12 cellular contexts compared by ENCODE assay signal in the genomic region with DNA sequence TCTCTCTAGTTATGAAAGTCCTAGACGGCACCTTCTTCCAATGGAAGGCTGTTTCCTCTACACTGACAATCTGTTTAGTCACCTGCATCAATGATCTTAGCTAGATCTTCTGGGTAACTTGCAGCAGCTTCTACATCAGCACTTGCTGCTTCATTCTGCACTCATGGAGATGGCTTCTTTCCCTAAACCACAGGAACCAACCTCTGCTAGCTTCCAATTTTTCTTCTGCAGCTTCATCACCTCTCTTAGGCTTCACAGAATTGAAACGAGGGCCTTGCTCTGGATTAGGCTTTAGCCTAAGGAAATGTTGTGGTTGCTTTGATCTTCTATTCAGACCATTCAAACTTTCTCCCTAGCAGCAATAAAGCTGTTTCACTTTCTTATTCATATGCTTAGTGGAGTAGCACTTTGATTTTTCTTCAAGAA. TPM values are rescaled to one million over a fixed set of nuclear protein-coding genes. Genes with fewer than 3 reads are reported as not detected.
A peak's percentile ranks its signal among the peaks of the same experiment; 100 is the strongest.
DNase-seq lines count a peak whose midpoint lies in the region; ATAC-seq and TF ChIP-seq lines count a peak whose summit lies in the region.
"Had no signal": no experiment of that assay in that cellular context is flagged by ENCODE, and none has a peak within 500 bp of the region (broad histone marks: within the 10 kb centered on the region; RNA-seq: fewer than 3 reads in every experiment).

No MANE protein-coding gene starts in this region.

- no peaks in the 10 kb centered on the region for H3K27me3 Mint-ChIP-seq in T-helper 1 cell treated with Interleukin-12 subunit alpha and Interleukin-12 subunit beta and Interleukin-4 antibody, amounts not matched to agents 30 μg/mL and 1 μg/mL, for 36 hours (ENCODE audit: low read depth)
- no peaks in the 10 kb centered on the region for H3K27me3 Mint-ChIP-seq in natural killer cell (ENCODE audit: low read depth in 2 of 2)

- DNase-seq in natural killer cell (no peak), NCI-H526 (lab: John Stamatoyannopoulos, UW) (no peak), globus pallidus (ENCODE audit: low spot score) (no peak), vagina (ENCODE audit: extremely low spot score in 2 of 2) (no peak)
- DNase-seq: amniotic stem cell, KG1, left cardiac atrium, posterior cingulate gyrus had no signal

- peaks cover 53% of the 10 kb centered on the region for H3K36me3 Mint-ChIP-seq in T-helper 1 cell treated with Interleukin-12 subunit alpha and Interleukin-12 subunit beta and Interleukin-4 antibody, amounts not matched to agents 30 μg/mL and 1 μg/mL, for 36 hours (ENCODE audit: low read depth)
- H3K36me3 Mint-ChIP-seq in natural killer cell, result peaks cover 13% of the 10 kb centered on the region

- H3K4me1 Mint-ChIP-seq in T-helper 1 cell treated with Interleukin-12 subunit alpha and Interleukin-12 subunit beta and Interleukin-4 antibody, amounts not matched to agents 30 μg/mL and 1 μg/mL, for 36 hours (ENCODE audit: low read depth), result peaks cover 17% of the 10 kb centered on the region
- peaks cover 7 to 9% of the 10 kb centered on the region in 2 donors for H3K4me1 Mint-ChIP-seq in natural killer cell

- no peak overlapping the region for H3K4me3 ChIP-seq in vagina

- peaks cover 0 to 50% of the 10 kb centered on the region in 2 donors for H3K36me3 ChIP-seq in vagina

- ATAC-seq in GM18867 (IDR thresholded peaks at IDR 0.05; ENCODE audit: unreplicated experiment) (peak; percentile 53), GM21825 (IDR thresholded peaks at IDR 0.05; ENCODE audit: unreplicated experiment) (peak; percentile 52), natural killer cell (peak in 1 of 3 donors; percentile 17)
- ATAC-seq: HCT116 had no signal

- H3K27ac ChIP-seq in vagina, result no peak overlapping the region

- intact Hi-C loops in natural killer cell (cut with micrococcal nuclease) (no loop called here), vagina (cut with DNase I) (no loop called here)

- H3K27ac Mint-ChIP-seq in T-helper 1 cell treated with Interleukin-12 subunit alpha and Interleukin-12 subunit beta and Interleukin-4 antibody, amounts not matched to agents 30 μg/mL and 1 μg/mL, for 36 hours, result peak overlapping the region; percentile 22
- peak overlapping the region; percentile 7 to 57 for H3K27ac Mint-ChIP-seq in natural killer cell

- no peaks in the 10 kb centered on the region for H3K9me3 Mint-ChIP-seq in T-helper 1 cell treated with Interleukin-12 subunit alpha and Interleukin-12 subunit beta and Interleukin-4 antibody, amounts not matched to agents 30 μg/mL and 1 μg/mL, for 36 hours
- H3K9me3 Mint-ChIP-seq in natural killer cell, result no peaks in the 10 kb centered on the region

- no peaks in the 10 kb centered on the region for H3K27me3 ChIP-seq in vagina

- H3K4me1 ChIP-seq in vagina, result no peaks in the 10 kb centered on the region

- TF ChIP-seq CTCF in natural killer cell (IDR thresholded peaks at IDR 0.05), result no peak
- TF ChIP-seq CTCF in vagina (IDR thresholded peaks at IDR 0.05), result no peak

- TF ChIP-seq POLR2A in vagina (IDR thresholded peaks at IDR 0.05), result no peak

- no peak overlapping the region for H3K4me3 Mint-ChIP-seq in T-helper 1 cell treated with Interleukin-12 subunit alpha and Interleukin-12 subunit beta and Interleukin-4 antibody, amounts not matched to agents 30 μg/mL and 1 μg/mL, for 36 hours
- H3K4me3 Mint-ChIP-seq in natural killer cell, result peak overlapping the region; percentile 32

- no peaks in the 10 kb centered on the region for H3K9me3 ChIP-seq in vagina

RNA-seq across cellular contexts. Expression of gene NAMPT, which starts 24.6 kb away (rescaled TPM):
- total RNA-seq in natural killer cell, result 100 to 1,000 TPM; 194 to 414 (median 270) TPM
- 400 TPM for total RNA-seq in vagina
